ENCODE assay signal across 8 cellular contexts in the genomic region with DNA sequence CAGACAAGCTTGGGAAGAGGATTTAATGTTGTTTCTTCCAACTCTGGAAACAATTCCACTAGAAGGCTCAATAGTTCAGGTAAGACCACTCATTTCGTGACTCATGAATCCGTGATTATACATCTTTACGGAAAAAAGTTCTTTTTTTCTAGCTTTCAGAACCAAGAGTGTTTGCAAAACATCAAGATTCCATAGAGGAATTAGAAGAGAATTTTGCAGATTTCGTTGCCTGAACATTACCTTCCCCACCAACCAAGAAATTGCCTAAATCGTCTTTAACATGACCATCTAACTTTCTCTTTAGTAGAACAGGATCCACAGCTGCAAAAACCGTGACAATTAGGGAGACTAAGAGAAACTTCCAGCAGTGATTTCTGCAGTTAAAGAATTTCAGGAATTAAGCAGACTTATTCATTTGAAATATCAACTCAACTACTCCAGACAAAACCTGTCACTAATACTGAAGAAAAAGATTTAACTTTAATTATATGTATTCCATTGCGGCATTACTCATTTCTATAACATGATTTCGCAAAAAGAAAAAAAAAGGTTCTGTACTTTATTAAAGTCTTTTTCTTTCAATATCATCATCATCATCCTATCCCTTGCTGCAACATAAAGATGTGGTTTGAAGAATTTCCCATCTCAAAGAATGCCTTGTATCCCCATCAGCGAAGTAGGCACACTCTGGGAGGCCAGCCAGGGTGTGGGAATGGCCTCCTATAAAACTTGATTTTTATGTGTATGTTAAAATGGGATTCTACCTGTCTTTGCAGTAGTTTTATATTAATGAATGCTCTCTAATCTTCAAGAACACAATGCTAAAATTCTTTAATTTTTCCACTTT. TPM values are rescaled to one million over a fixed set of nuclear protein-coding genes. Genes with fewer than 3 reads are reported as not detected.
DNase-seq lines count a peak whose midpoint lies in the region; ATAC-seq, FAIRE-seq and TF ChIP-seq lines count a peak whose summit lies in the region.

No MANE protein-coding gene starts in this region.

- no peak overlapping the region for H3K9ac ChIP-seq in endothelial cell of umbilical vein (replicated peaks; ENCODE audit: extremely low read depth, insufficient read depth, low read length)

- no peaks in the 10 kb centered on the region for H3K9me3 ChIP-seq in CD4-positive, alpha-beta T cell (ENCODE audit: control insufficient read depth, low read length)
- H3K9me3 ChIP-seq in endothelial cell of umbilical vein (replicated peaks; ENCODE audit: control insufficient read depth, insufficient read depth, low read length) (no peaks in the 10 kb centered on the region), neutrophil (no peaks in the 10 kb centered on the region)

- H3K9me1 ChIP-seq in endothelial cell of umbilical vein (replicated peaks; ENCODE audit: control insufficient read depth, extremely low read depth, insufficient read depth, low read length) = no peaks in the 10 kb centered on the region

- H3K36me3 Mint-ChIP-seq in CD4-positive, alpha-beta T cell (ENCODE audit: low read depth) = peaks cover 12% of the 10 kb centered on the region

- intact Hi-C loops in CD4-positive, alpha-beta T cell (cut with DNase I, micrococcal nuclease) = loop anchor here (5.0 to 10.0 kb wide), 6 partner anchors 115 to 1202 kb away; partner anchors contain the start of genes NEMP2 (in 2 of the 2), NABP1 (in 1 of the 2), ORMDL1 (in 1 of the 2) and OSGEPL1 (in 1 of the 2)
- intact Hi-C loops in endothelial cell of umbilical vein (cut with micrococcal nuclease) = loop anchor here (5.0 kb wide), 2 partner anchors 155 to 330 kb away; partner anchors contain the start of gene HIBCH

- no peak overlapping the region for H2AFZ ChIP-seq in endothelial cell of umbilical vein (ENCODE audit: low read depth, low read length)

- no peaks in the 10 kb centered on the region for H4K20me1 ChIP-seq in endothelial cell of umbilical vein (replicated peaks; ENCODE audit: control insufficient read depth, extremely low read depth, insufficient read depth, low read length)

- H3K27ac Mint-ChIP-seq in CD4-positive, alpha-beta T cell = peak overlapping the region; percentile 93

- H3K4me3 ChIP-seq in endothelial cell of umbilical vein (replicated peaks in 1 of 3; ENCODE audit: insufficient read depth in 1 of 3, low read depth in 1 of 3, low read length in 3 of 3) (no peak overlapping the region), neutrophil (ENCODE audit: low read depth in 1 of 2, low read length in 1 of 2) (peak overlapping the region in 1 of 2 experiments; percentile 76)

- no peak for TF ChIP-seq POLR2A in endothelial cell of umbilical vein (IDR thresholded peaks at IDR 0.05; ENCODE audit: low read depth, low read length)
- TF ChIP-seq POLR2A in GM18505 (IDR thresholded peaks at IDR 0.05; ENCODE audit: borderline replicate concordance, extremely low read depth, insufficient read depth, insufficient read length) = no peak

- peaks cover 56% of the 10 kb centered on the region for H3K4me1 Mint-ChIP-seq in CD4-positive, alpha-beta T cell (ENCODE audit: low read depth)

- CTCF ChIA-PET in CD4-positive, alpha-beta T cell (lab: Charles Lee) = interaction anchor here (3.5 kb wide), 1 partner anchor 33 kb away, joined by 12 read pairs; no protein-coding TSS in a partner anchor
- CTCF ChIA-PET in endothelial cell of umbilical vein (lab: Charles Lee) = interaction anchor here (0.9 to 1.8 kb wide), 2 partner anchors 10 to 34 kb away, joined by 4 to 5 read pairs; no protein-coding TSS in a partner anchor

- H3K36me3 ChIP-seq in endothelial cell of umbilical vein (ENCODE audit: control insufficient read depth in 2 of 2, extremely low read depth in 1 of 2, insufficient read depth in 2 of 2, low read length in 2 of 2) = no peaks in the 10 kb centered on the region
- no peaks in the 10 kb centered on the region for H3K36me3 ChIP-seq in neutrophil

- BruUV-seq in endothelial cell of umbilical vein (replicated peaks; lab: Mats Ljungman, UMichigan) = no TSS peak

- dilution Hi-C loops in endothelial cell of umbilical vein (cut with MboI; ENCODE audit: extremely low pct_ligation_motif_present, low sequenced_read_pairs) = no loop called here

- ATAC-seq in CD4-positive, alpha-beta T cell (ENCODE audit: poor library complexity) = no peak
- ATAC-seq in GM18505 (IDR thresholded peaks at IDR 0.05; ENCODE audit: unreplicated experiment) = no peak

- no peaks in the 10 kb centered on the region for H3K27me3 Mint-ChIP-seq in CD4-positive, alpha-beta T cell

- no peak for TF ChIP-seq CTCF in CD4-positive, alpha-beta T cell (IDR thresholded peaks at IDR 0.05)
- no peak for TF ChIP-seq CTCF in endothelial cell of umbilical vein (IDR thresholded peaks at IDR 0.05; ENCODE audit: extremely low read depth in 1 of 2, insufficient read depth in 1 of 2, low read depth in 1 of 2, low read length in 2 of 2)
- no peak for TF ChIP-seq CTCF in neutrophil (IDR thresholded peaks at IDR 0.05)

- no peaks in the 10 kb centered on the region for H3K9me3 Mint-ChIP-seq in CD4-positive, alpha-beta T cell

- H3K4me1 ChIP-seq in endothelial cell of umbilical vein (ENCODE audit: control insufficient read depth, extremely low read depth, insufficient read depth, low read length) = peaks cover 21% of the 10 kb centered on the region
- H3K4me1 ChIP-seq in neutrophil (ENCODE audit: control insufficient read depth in 1 of 2, insufficient read depth in 1 of 2, low read depth in 1 of 2, low read length in 1 of 2) = peaks cover 20 to 23% of the 10 kb centered on the region in 2 experiments

- peak overlapping the region; percentile 92 for H3K4me3 Mint-ChIP-seq in CD4-positive, alpha-beta T cell

- H3K27me3 ChIP-seq in CD4-positive, alpha-beta T cell (ENCODE audit: control insufficient read depth, insufficient read depth, low read length) = no peaks in the 10 kb centered on the region
- no peaks in the 10 kb centered on the region for H3K27me3 ChIP-seq in endothelial cell of umbilical vein (ENCODE audit: control insufficient read depth in 2 of 2, insufficient read depth in 2 of 2, low read length in 2 of 2)
- no peaks in the 10 kb centered on the region for H3K27me3 ChIP-seq in neutrophil

- H3K27ac ChIP-seq in CD4-positive, alpha-beta T cell (ENCODE audit: low read depth, low read length) = no peak overlapping the region
- H3K27ac ChIP-seq in endothelial cell of umbilical vein (ENCODE audit: insufficient read depth, low read depth, low read length) (no peak overlapping the region), neutrophil (peak overlapping the region; percentile 6)

- DNase-seq in CD4-positive, alpha-beta T cell = no peak
- DNase-seq in NCI-H446 (lab: John Stamatoyannopoulos, UW) (peak; percentile 34 to 38), endothelial cell of umbilical vein (ENCODE audit: low read depth, low spot score) (peak; percentile 7), frontal cortex (ENCODE audit: low spot score in 2 of 2) (no peak), NCI-H2107 (lab: John Stamatoyannopoulos, UW) (no peak), mucosa of gallbladder (ENCODE audit: low spot score) (no peak)

- FAIRE-seq in endothelial cell of umbilical vein (lab: Jason Lieb, UNC) (no peak), frontal cortex (lab: Jason Lieb, UNC) (no peak)

- POLR2A ChIA-PET in CD4-positive, alpha-beta T cell (lab: Charles Lee) = interaction anchor here (1.1 to 2.4 kb wide), 3 partner anchors 113 to 240 kb away, joined by 6 to 26 read pairs (median 7); partner anchors contain the start of gene NEMP2
- POLR2A ChIA-PET in endothelial cell of umbilical vein (lab: Charles Lee) = no interaction called here

- peak overlapping the region; percentile 20 for H3K4me2 ChIP-seq in endothelial cell of umbilical vein (ENCODE audit: insufficient read depth, low read length)

- peaks cover 23% of the 10 kb centered on the region for H3K79me2 ChIP-seq in endothelial cell of umbilical vein (ENCODE audit: control insufficient read depth, insufficient read depth, low read length)

TF ChIP-seq in endothelial cell of umbilical vein, 7 proteins besides CTCF, POLR2A, EP300 and RAD21:
- TF ChIP-seq, protein P1, sequence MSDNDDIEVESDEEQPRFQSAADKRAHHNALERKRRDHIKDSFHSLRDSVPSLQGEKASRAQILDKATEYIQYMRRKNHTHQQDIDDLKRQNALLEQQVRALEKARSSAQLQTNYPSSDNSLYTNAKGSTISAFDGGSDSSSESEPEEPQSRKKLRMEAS (IDR thresholded peaks at IDR 0.05; ENCODE audit: insufficient read depth, insufficient read length) = no peak
- TF ChIP-seq MYC (IDR thresholded peaks at IDR 0.05; ENCODE audit: low read depth, low read length) (no peak), GATA2 (IDR thresholded peaks at IDR 0.05; ENCODE audit: insufficient read depth, insufficient read length, low read depth, low read length) (no peak), POLR2AphosphoS5 (IDR thresholded peaks at IDR 0.05; ENCODE audit: insufficient read depth, low read depth, low read length) (no peak), JUN (IDR thresholded peaks at IDR 0.05; ENCODE audit: borderline replicate concordance, insufficient read depth, insufficient read length, low read depth) (no peak), EZH2 (IDR thresholded peaks at IDR 0.05; ENCODE audit: borderline replicate concordance, low read depth, low read length, severe bottlenecking) (no peak)

RNA-seq across cellular contexts. Expression of gene NAB1, which starts 1.9 kb away (rescaled TPM):
- total RNA-seq in CD4-positive, alpha-beta T cell = 10 to 100 TPM; 20.0 to 21.1 TPM
- total RNA-seq in endothelial cell of umbilical vein = 25.2 and 36.1 TPM in 2 replicates
- polyA plus RNA-seq in endothelial cell of umbilical vein = 7.2 and 7.5 TPM in 2 replicates
- 10.1 and 11.8 TPM in 2 replicates for polyA plus RNA-seq in endothelial cell of umbilical vein (2011; cell fraction: cytosol; rRNA removed)
- 64.7 and 67.8 TPM in 2 replicates for polyA plus RNA-seq in endothelial cell of umbilical vein (2011; cell fraction: nucleus; rRNA removed)
- polyA plus RNA-seq in endothelial cell of umbilical vein (2012) = 17.6 and 21.5 TPM in 2 replicates
- 20.2 and 26.9 TPM in 2 replicates for polyA minus RNA-seq in endothelial cell of umbilical vein
- 30.9 TPM for polyA minus RNA-seq in endothelial cell of umbilical vein (2011; cell fraction: cytosol; rRNA and poly(A)+ RNA removed)
- polyA minus RNA-seq in endothelial cell of umbilical vein (2011; cell fraction: nucleus; rRNA and poly(A)+ RNA removed) = 14.1 and 18.6 TPM in 2 replicates
- 57.5 TPM for total RNA-seq in frontal cortex
- total RNA-seq in mucosa of gallbladder = 29.9 TPM

Comparison
In these comparisons a context has a peak if more than half of its experiments do, and no peak if none do; other contexts are left out.
1. DNase-seq: peak in NCI-H446 (2 of 2) and endothelial cell of umbilical vein (single experiment); none in CD4-positive, alpha-beta T cell (0 of 10), frontal cortex (0 of 2), NCI-H2107 (single experiment) and mucosa of gallbladder (single experiment).